In genomic region chr9:21110708-21111576, GRCh38 we compare ENCODE assay signal across 9 cellular contexts. TPM values are rescaled to one million over a fixed set of nuclear protein-coding genes. Genes with fewer than 3 reads are reported as not detected.
DNase-seq lines count a peak whose midpoint lies in the region; ATAC-seq and TF ChIP-seq lines count a peak whose summit lies in the region.
"Had no signal": no experiment of that assay in that cellular context is flagged by ENCODE, and none has a peak within 500 bp of the region (broad histone marks: within the 10 kb centered on the region; RNA-seq: fewer than 3 reads in every experiment).

No MANE protein-coding gene starts in this region.

- POLR2A ChIA-PET in activated B cell treated with CpG ODN at 0.5 μM for 24 hours (lab: Charles Lee), result no interaction called here

- H3K27ac Mint-ChIP-seq in activated B cell treated with CpG ODN at 0.5 μM for 24 hours, result no peak overlapping the region
- no peak overlapping the region for H3K27ac Mint-ChIP-seq in glutamatergic neuron (ENCODE audit: unreplicated experiment)
- no peak overlapping the region for H3K27ac Mint-ChIP-seq in progenitor cell of endocrine pancreas

- DNase-seq in COR-L47 (lab: John Stamatoyannopoulos, UW) (peak; percentile 39), NCI-H2081 (lab: John Stamatoyannopoulos, UW) (peak; percentile 73 to 83), activated B cell treated with CpG ODN at 0.5 μM for 24 hours (no peak), glutamatergic neuron (no peak), progenitor cell of endocrine pancreas (ENCODE audit: low spot score, unreplicated experiment) (no peak), ACHN (no peak)

- CTCF ChIA-PET in activated B cell treated with CpG ODN at 0.5 μM for 24 hours (lab: Charles Lee), result interaction anchor here (0.7 to 6.0 kb wide), 23 partner anchors 9 to 1646 kb away, joined by 3 to 79 read pairs (median 5); partner anchors contain the start of genes IFNB1 and MLLT3

- H3K9me3 Mint-ChIP-seq in activated B cell treated with CpG ODN at 0.5 μM for 24 hours (no peaks in the 10 kb centered on the region), glutamatergic neuron (ENCODE audit: unreplicated experiment) (no peaks in the 10 kb centered on the region), progenitor cell of endocrine pancreas (ENCODE audit: low read depth) (no peaks in the 10 kb centered on the region)

- H3K27me3 Mint-ChIP-seq in activated B cell treated with CpG ODN at 0.5 μM for 24 hours (peaks cover 5% of the 10 kb centered on the region), glutamatergic neuron (ENCODE audit: unreplicated experiment) (no peaks in the 10 kb centered on the region), progenitor cell of endocrine pancreas (peaks cover 3% of the 10 kb centered on the region)

- H3K36me3 Mint-ChIP-seq in activated B cell treated with CpG ODN at 0.5 μM for 24 hours (ENCODE audit: low read depth) (no peaks in the 10 kb centered on the region), glutamatergic neuron (ENCODE audit: unreplicated experiment) (no peaks in the 10 kb centered on the region), progenitor cell of endocrine pancreas (ENCODE audit: insufficient read depth) (no peaks in the 10 kb centered on the region)

- intact Hi-C loops in activated B cell treated with CpG ODN at 0.5 μM for 24 hours (cut with micrococcal nuclease), result loop anchor here (1.0 to 2.0 kb wide), 8 partner anchors 170 to 1646 kb away; no protein-coding TSS in a partner anchor

- H3K4me3 Mint-ChIP-seq in activated B cell treated with CpG ODN at 0.5 μM for 24 hours, result no peak overlapping the region
- H3K4me3 Mint-ChIP-seq in glutamatergic neuron (ENCODE audit: unreplicated experiment), result no peak overlapping the region
- no peak overlapping the region for H3K4me3 Mint-ChIP-seq in progenitor cell of endocrine pancreas (ENCODE audit: low read depth)

- TF ChIP-seq CTCF in activated B cell treated with CpG ODN at 0.5 μM for 24 hours (IDR thresholded peaks at IDR 0.05) (no peak), glutamatergic neuron (IDR thresholded peaks at IDR 0.05; ENCODE audit: partially characterized antibody, unreplicated experiment) (peak; percentile 81), progenitor cell of endocrine pancreas (IDR thresholded peaks at IDR 0.05; ENCODE audit: unreplicated experiment) (peak; percentile 91)

- ATAC-seq in GM18873 (IDR thresholded peaks at IDR 0.05; ENCODE audit: low FRiP score, unreplicated experiment) (peak; percentile 88), HG03066 (IDR thresholded peaks at IDR 0.05; ENCODE audit: low read depth, unreplicated experiment) (peak; percentile 84), activated B cell treated with CpG ODN at 0.5 μM for 24 hours (ENCODE audit: low read depth) (peak; percentile 71)

- H3K4me1 Mint-ChIP-seq in activated B cell treated with CpG ODN at 0.5 μM for 24 hours, result no peaks in the 10 kb centered on the region
- no peaks in the 10 kb centered on the region for H3K4me1 Mint-ChIP-seq in glutamatergic neuron (ENCODE audit: low read depth, unreplicated experiment)
- peaks cover 9% of the 10 kb centered on the region for H3K4me1 Mint-ChIP-seq in progenitor cell of endocrine pancreas (ENCODE audit: low read depth)

- in situ Hi-C loops in ACHN (cut with HindIII; ENCODE audit: low pct_ligation_motif_present, low pct_unique_long_range_greater_than_20kb, low sequenced_read_pairs), result no loop called here

RNA-seq across cellular contexts. Expression of gene IFNW1, which starts 30.7 kb away (rescaled TPM):
- total RNA-seq in activated B cell treated with CpG ODN at 0.5 μM for 24 hours, result not detected in 2 replicates
- not detected for total RNA-seq in glutamatergic neuron (ENCODE audit: unreplicated experiment)
- total RNA-seq in progenitor cell of endocrine pancreas, result not detected in 2 replicates
- total RNA-seq: T-helper 1 cell treated with Interleukin-12 subunit alpha and Interleukin-12 subunit beta and Interleukin-4 antibody, amounts not matched to agents 30 ng/mL and 1 ng/mL, for 36 hours had no signal

RNA-seq across cellular contexts. Expression of gene IFNB1, which starts 33.2 kb away (rescaled TPM):
- total RNA-seq in activated B cell treated with CpG ODN at 0.5 μM for 24 hours, result not detected in 2 replicates
- not detected for total RNA-seq in glutamatergic neuron (ENCODE audit: unreplicated experiment)
- not detected in 2 replicates for total RNA-seq in progenitor cell of endocrine pancreas
- total RNA-seq: T-helper 1 cell treated with Interleukin-12 subunit alpha and Interleukin-12 subunit beta and Interleukin-4 antibody, amounts not matched to agents 30 ng/mL and 1 ng/mL, for 36 hours had no signal

RNA-seq across cellular contexts. Expression of gene IFNA21, which starts 55.5 kb away (rescaled TPM):
- not detected in 2 replicates for total RNA-seq in activated B cell treated with CpG ODN at 0.5 μM for 24 hours
- not detected for total RNA-seq in glutamatergic neuron (ENCODE audit: unreplicated experiment)
- total RNA-seq in progenitor cell of endocrine pancreas, result not detected in 2 replicates
- total RNA-seq: T-helper 1 cell treated with Interleukin-12 subunit alpha and Interleukin-12 subunit beta and Interleukin-4 antibody, amounts not matched to agents 30 ng/mL and 1 ng/mL, for 36 hours had no signal

Comparison
In these comparisons a context has a peak if more than half of its experiments do, and no peak if none do; other contexts are left out.
1. DNase-seq: peak in COR-L47 (single experiment) and NCI-H2081 (2 of 2); none in activated B cell treated with CpG ODN at 0.5 μM for 24 hours (single experiment), glutamatergic neuron (single experiment), progenitor cell of endocrine pancreas (single experiment) and ACHN (single experiment).
2. Peak in every context shown above with its lines, with median percentiles within 50 percentile points of each other: ATAC-seq.